Comparison of ENCODE assay signal across 29 cellular contexts in genomic region chr5:6599739-6600138, GRCh38.
"Had no signal": no experiment of that assay in that cellular context is flagged by ENCODE, and none has a peak within 500 bp of the region (broad histone marks: within the 10 kb centered on the region; RNA-seq: fewer than 3 reads in every experiment).

No MANE protein-coding gene starts in this region.

- FAIRE-seq: bronchial epithelial cell had no signal

- H3K4me1 Mint-ChIP-seq: activated CD4-positive, alpha-beta memory T cell treated with anti-CD3 and anti-CD28 coated beads, Interleukin-2, amount 10 ng/mL, durations not matched to agents 7 days and 5 days; activated CD8-positive, alpha-beta memory T cell treated with anti-CD3 and anti-CD28 coated beads, Interleukin-2, amount 10 ng/mL, durations not matched to agents 7 days and 5 days; activated naive CD4-positive, alpha-beta T cell treated with anti-CD3 and anti-CD28 coated beads, Interleukin-2, amount 10 ng/mL, durations not matched to agents 7 days and 5 days; activated naive CD8-positive, alpha-beta T cell treated with anti-CD3 and anti-CD28 coated beads, Interleukin-2, amount 50 U/mL, for 24 hours; brain had no signal

- H3K27ac Mint-ChIP-seq: activated CD4-positive, alpha-beta memory T cell treated with anti-CD3 and anti-CD28 coated beads, Interleukin-2, amount 10 ng/mL, durations not matched to agents 7 days and 5 days; activated naive CD4-positive, alpha-beta T cell treated with anti-CD3 and anti-CD28 coated beads, Interleukin-2, amount 10 ng/mL, durations not matched to agents 7 days and 5 days; activated naive CD8-positive, alpha-beta T cell treated with anti-CD3 and anti-CD28 coated beads, Interleukin-2, amount 50 U/mL, for 24 hours; brain had no signal

- H3K4me3 Mint-ChIP-seq: activated CD4-positive, alpha-beta memory T cell treated with anti-CD3 and anti-CD28 coated beads, Interleukin-2, amount 10 ng/mL, durations not matched to agents 7 days and 5 days; activated CD8-positive, alpha-beta memory T cell treated with anti-CD3 and anti-CD28 coated beads, Interleukin-2, amount 10 ng/mL, durations not matched to agents 7 days and 5 days; activated naive CD4-positive, alpha-beta T cell treated with anti-CD3 and anti-CD28 coated beads, Interleukin-2, amount 10 ng/mL, durations not matched to agents 7 days and 5 days; activated naive CD8-positive, alpha-beta T cell; activated naive CD8-positive, alpha-beta T cell treated with anti-CD3 and anti-CD28 coated beads, Interleukin-2, amount 50 U/mL, for 24 hours; brain had no signal

- H3K27ac ChIP-seq: KMS-11, WERI-Rb-1 had no signal

- H3K9me3 Mint-ChIP-seq: activated CD4-positive, alpha-beta memory T cell treated with anti-CD3 and anti-CD28 coated beads, Interleukin-2, amount 10 ng/mL, durations not matched to agents 7 days and 5 days; activated naive CD4-positive, alpha-beta T cell treated with anti-CD3 and anti-CD28 coated beads, Interleukin-2, amount 10 ng/mL, durations not matched to agents 7 days and 5 days; activated naive CD8-positive, alpha-beta T cell treated with anti-CD3 and anti-CD28 coated beads, Interleukin-2, amount 50 U/mL, for 24 hours; brain had no signal

- H3K9ac ChIP-seq: KMS-11 had no signal

- ATAC-seq: activated CD8-positive, alpha-beta memory T cell treated with anti-CD3 and anti-CD28 coated beads, Interleukin-2, amount 10 ng/mL, durations not matched to agents 7 days and 5 days; activated naive CD8-positive, alpha-beta T cell treated with anti-CD3 and anti-CD28 coated beads, Interleukin-2, amount 50 U/mL, for 24 hours had no signal

- H3K4me2 ChIP-seq: KMS-11 had no signal

- DNase-seq: activated CD4-positive, alpha-beta memory T cell treated with anti-CD3 and anti-CD28 coated beads, Interleukin-2, amount 10 ng/mL, durations not matched to agents 7 days and 5 days; activated CD4-positive, alpha-beta T cell treated with anti-CD3 and anti-CD28 coated beads for 1 hour; activated CD4-positive, alpha-beta T cell treated with anti-CD3 and anti-CD28 coated beads for 48 hours; activated CD4-positive, CD25-positive, alpha-beta regulatory T cell; activated CD8-positive, alpha-beta memory T cell treated with anti-CD3 and anti-CD28 coated beads for 24 hours; activated CD8-positive, alpha-beta memory T cell treated with anti-CD3 and anti-CD28 coated beads, Interleukin-2, amount 10 ng/mL, durations not matched to agents 7 days and 5 days; activated CD8-positive, alpha-beta memory T cell treated with anti-CD3 and anti-CD28 coated beads, Interleukin-2, amount 50 U/mL, for 48 hours; activated effector memory CD4-positive, alpha-beta T cell treated with Interleukin-2 at 50 U/mL for 16 hours; activated naive CD4-positive, alpha-beta T cell treated with anti-CD3 and anti-CD28 coated beads, Interleukin-2, amount 10 ng/mL, durations not matched to agents 7 days and 5 days; activated naive CD8-positive, alpha-beta T cell treated with anti-CD3 and anti-CD28 coated beads, Interleukin-2, amount 50 U/mL, for 24 hours; activated T-cell treated with anti-CD3 and anti-CD28 coated beads, Interleukin-2, amount 50 U/mL, for 48 hours; anterior cingulate cortex; caudate nucleus; MM.1S; MV-4-11; NCI-H1092; NCI-H146; NCI-H187 treated with DMSO at 0.1 percent for 48 hours; NCI-H2081 treated with DMSO at 0.1 percent for 48 hours; NCI-H226; NCI-H446 treated with DMSO at 0.1 percent for 48 hours; NCI-H524; Right ventricle myocardium superior; T1000; WERI-Rb-1 had no signal
